Comparison of ENCODE assay signal across 24 cellular contexts in the genomic region with DNA sequence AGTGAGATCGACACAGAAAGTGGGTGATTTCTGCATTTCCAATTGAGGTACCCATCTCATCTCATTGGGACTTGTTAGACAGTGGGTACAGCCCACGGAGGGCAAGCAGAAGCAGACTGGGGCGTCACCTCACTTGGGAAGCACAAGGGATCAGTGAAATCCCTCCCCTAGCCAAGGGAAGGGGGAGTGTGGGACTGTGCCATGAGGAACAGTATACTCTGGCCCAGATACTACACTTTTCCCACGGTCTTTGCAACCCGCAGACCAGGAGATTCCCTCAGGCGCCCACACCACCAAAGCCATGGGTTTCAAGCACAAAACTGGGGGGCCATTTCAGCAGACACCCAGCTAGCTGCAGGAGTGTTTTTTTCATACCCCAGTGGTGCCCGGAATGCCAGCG.
"Had no signal": no experiment of that assay in that cellular context is flagged by ENCODE, and none has a peak within 500 bp of the region (broad histone marks: within the 10 kb centered on the region; RNA-seq: fewer than 3 reads in every experiment).

No MANE protein-coding gene starts in this region.

- H3K27ac ChIP-seq: breast epithelium, pancreas, prostate gland, skin epidermis, upper lobe of right lung had no signal

- FAIRE-seq: endothelial cell of umbilical vein, kidney, pancreas had no signal

- H3K9me3 ChIP-seq: breast epithelium, pancreas, prostate gland, upper lobe of right lung had no signal

- H3K36me3 ChIP-seq: breast epithelium, pancreas, prostate gland, upper lobe of right lung had no signal

- H3K27me3 ChIP-seq: breast epithelium, pancreas, upper lobe of right lung had no signal

- H3K4me3 ChIP-seq: breast epithelium, pancreas, prostate gland, skin epidermis, upper lobe of right lung had no signal

- H3K4me1 ChIP-seq: breast epithelium, pancreas, prostate gland, upper lobe of right lung had no signal

- DNase-seq: activated CD4-positive, alpha-beta T cell treated with anti-CD3 and anti-CD28 coated beads for 1 hour; activated naive CD8-positive, alpha-beta T cell treated with anti-CD3 and anti-CD28 coated beads, Interleukin-2, amount 50 U/mL, for 24 hours; amygdala; foreskin fibroblast; head of caudate nucleus; hypothalamus; kidney; naive B cell; nucleus accumbens; retina; stimulated activated CD4-positive, alpha-beta T cell treated with anti-CD3 and anti-CD28 coated beads, Interleukin-1b, Interleukin-23, amount 100 ng/mL, for 48 hours; stimulated activated CD4-positive, alpha-beta T cell treated with anti-CD3 and anti-CD28 coated beads, Interleukin-4, amount 100 ng/mL, for 4 hours; substantia nigra had no signal

- ATAC-seq: activated CD8-positive, alpha-beta T cell treated with anti-CD3 and anti-CD28 coated beads for 36 hours; activated naive CD8-positive, alpha-beta T cell treated with anti-CD3 and anti-CD28 coated beads, Interleukin-2, amount 50 U/mL, for 24 hours; left colon; sciatic nerve; stimulated activated memory B cell treated with anti-CD40 and anti-IgM and Interleukin-4, amounts not matched to agents 10 μg/mL and 1 μg/mL and 100 μg/mL, for 72 hours; stimulated activated naive CD8-positive, alpha-beta T cell treated with anti-CD3 and anti-CD28 coated beads, Interleukin-15, amount 100 ng/mL, for 72 hours; upper lobe of right lung had no signal
